Comparison of ENCODE assay signal across 1 cellular context in genomic region chr9:37283730-37284235, GRCh38.
TF ChIP-seq lines count a peak whose summit lies in the region.

No MANE protein-coding gene starts in this region.

TF ChIP-seq in HepG2, 621 proteins besides CTCF, POLR2A, EP300 and RAD21 (continued from another document):
- no peak for TF ChIP-seq STAT6 (CRISPR knock-in tag; IDR thresholded peaks at IDR 0.05; ENCODE audit: borderline replicate concordance)
- no peak for TF ChIP-seq NR2F2 (IDR thresholded peaks at IDR 0.05; ENCODE audit: borderline replicate concordance, low read depth)
- TF ChIP-seq EEA1 (CRISPR knock-in tag; IDR thresholded peaks at IDR 0.05; ENCODE audit: borderline replicate concordance), result no peak
- no peak for TF ChIP-seq KLF16 (CRISPR knock-in tag; IDR thresholded peaks at IDR 0.05)
- TF ChIP-seq HCFC1 (IDR thresholded peaks at IDR 0.05; ENCODE audit: low read depth, low read length), result no peak
- no peak for TF ChIP-seq HNRNPLL (IDR thresholded peaks at IDR 0.05; ENCODE audit: low read depth, low read length, poor library complexity, severe bottlenecking)
- no peak for TF ChIP-seq MTERF4 (CRISPR knock-in tag; IDR thresholded peaks at IDR 0.05)
